ENCODE assay signal across 8 cellular contexts in the genomic region with DNA sequence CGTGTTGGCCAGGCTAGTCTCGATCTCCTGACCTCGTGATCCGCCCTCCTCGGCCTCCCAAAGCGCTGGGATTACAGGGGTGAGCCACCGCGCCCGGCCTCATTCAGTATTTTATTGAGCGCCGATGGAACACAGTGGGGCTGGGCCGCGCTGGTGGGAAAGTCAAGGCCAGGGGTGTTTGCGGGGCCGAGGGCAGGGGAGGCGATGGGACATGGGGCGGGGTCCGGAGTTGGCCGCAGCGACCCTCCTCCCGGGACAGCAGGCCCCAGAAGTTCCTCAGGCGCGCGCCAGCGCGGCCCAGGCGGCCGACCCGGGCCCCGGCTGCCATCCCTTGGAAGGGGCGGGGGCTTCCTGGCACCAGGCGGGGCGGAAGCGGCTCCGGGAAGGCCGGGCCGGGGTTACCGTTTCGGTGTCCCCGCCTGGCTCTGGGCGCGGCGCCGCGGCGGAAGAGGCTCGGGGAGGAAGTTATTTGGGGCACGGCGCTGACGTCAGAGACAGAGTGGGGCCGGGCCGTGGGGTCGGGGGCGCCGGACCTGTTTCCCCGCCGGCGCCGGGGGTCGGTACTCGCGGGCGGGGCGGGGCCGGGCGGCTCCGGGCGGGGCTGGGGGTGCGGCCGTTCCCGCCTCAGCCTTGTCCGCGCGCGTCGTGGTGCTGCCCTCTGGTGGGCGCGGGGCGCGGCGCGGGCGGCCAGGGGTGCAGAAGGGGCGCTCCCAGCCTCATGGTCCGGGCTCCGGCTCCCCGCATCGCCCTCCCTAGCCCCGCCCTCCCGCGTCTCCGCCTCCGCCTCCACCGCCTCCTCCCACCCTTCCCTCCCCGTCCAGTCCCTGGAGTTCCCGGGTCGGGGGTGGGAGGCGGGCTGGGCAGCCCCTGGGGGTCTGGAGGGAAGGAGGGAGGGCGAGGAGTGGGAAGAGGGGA. TPM values are rescaled to one million over a fixed set of nuclear protein-coding genes. Genes with fewer than 3 reads are reported as not detected.
A peak's percentile ranks its signal among the peaks of the same experiment; 100 is the strongest.
DNase-seq lines count a peak whose midpoint lies in the region; ATAC-seq lines count a peak whose summit lies in the region.

No MANE protein-coding gene starts in this region.

- peak in 12 of 14 donors; percentile 21 to 79 (median 58) for DNase-seq in C1 segment of cervical spinal cord (lab: John Stamatoyannopoulos, UW)
- DNase-seq in GM19238 (ENCODE audit: insufficient read length, low spot score): peak; percentile 94
- peak; percentile 48 for DNase-seq in NCI-H524 treated with DMSO at 0.1 percent for 48 hours (lab: John Stamatoyannopoulos, UW)
- DNase-seq in activated CD4-positive, alpha-beta T cell treated with anti-CD3 and anti-CD28 coated beads, Interleukin-2, amount 50 U/mL, for 4 hours: peak; percentile 77 to 83
- peak; percentile 93 for DNase-seq in ecto neural progenitor cell (ENCODE audit: low spot score)
- peak; percentile 66 to 70 for DNase-seq in lung microvascular endothelial cell (ENCODE audit: low read depth in 2 of 2)
- DNase-seq in stimulated activated CD4-positive, alpha-beta T cell treated with anti-CD3 and anti-CD28 coated beads, TNF-alpha, amount 100 ng/mL, for 48 hours (ENCODE audit: low read depth in 3 of 3): peak; percentile 82 to 87 (median 84)

- peak; percentile 81 for ATAC-seq in HG03442 (IDR thresholded peaks at IDR 0.05; ENCODE audit: unreplicated experiment)

RNA-seq across cellular contexts. Expression of gene PRSS27, which starts 1.0 kb away (rescaled TPM):
- under 0.01 and 0.20 TPM in 2 replicates for total RNA-seq in lung microvascular endothelial cell

RNA-seq across cellular contexts. Expression of gene SRRM2, which starts 31.5 kb away (rescaled TPM):
- total RNA-seq in lung microvascular endothelial cell: 24.0 and 45.2 TPM in 2 replicates

RNA-seq across cellular contexts. Expression of gene KCTD5, which starts 38.7 kb away (rescaled TPM):
- total RNA-seq in lung microvascular endothelial cell: 13.3 and 17.5 TPM in 2 replicates

RNA-seq across cellular contexts. Expression of gene ELOB, which starts 56.1 kb away (rescaled TPM):
- total RNA-seq in lung microvascular endothelial cell: 289 and 344 TPM in 2 replicates

Comparison
In these comparisons a context has a peak if more than half of its experiments do, and no peak if none do; other contexts are left out.
1. Peak in every context shown above with its lines: DNase-seq and ATAC-seq.